19 cellular contexts compared by ENCODE assay signal in genomic region chr4:78542373-78542772, GRCh38. TPM values are rescaled to one million over a fixed set of nuclear protein-coding genes. Genes with fewer than 3 reads are reported as not detected.
DNase-seq lines count a peak whose midpoint lies in the region; ATAC-seq and TF ChIP-seq lines count a peak whose summit lies in the region.
"Had no signal": no experiment of that assay in that cellular context is flagged by ENCODE, and none has a peak within 500 bp of the region (broad histone marks: within the 10 kb centered on the region; RNA-seq: fewer than 3 reads in every experiment).

No MANE protein-coding gene starts in this region.

- peak overlapping the region; percentile 80 for H3K27ac ChIP-seq in HCT116 (ENCODE audit: low read depth, low read length)
- H3K27ac ChIP-seq in upper lobe of left lung = no peak overlapping the region
- H3K27ac ChIP-seq: spleen, thyroid gland had no signal

- TF ChIP-seq CTCF in HCT116 (IDR thresholded peaks at IDR 0.05 in 2 of 3, conservative IDR thresholded peaks at IDR 0.05 in 1 of 3; ENCODE audit: borderline replicate concordance in 1 of 3, insufficient read depth in 1 of 3, low read depth in 2 of 3, low read length in 2 of 3) (no peak), fibroblast of the aortic adventitia (IDR thresholded peaks at IDR 0.05; ENCODE audit: insufficient read depth, low read length) (no peak), upper lobe of left lung (IDR thresholded peaks at IDR 0.05) (no peak)

- H3K4me2 ChIP-seq in HCT116 (ENCODE audit: low read length) = peak overlapping the region; percentile 64; the same call in 1 of the 2 replicates

- peak overlapping the region; percentile 56; the same call in 1 of the 2 replicates for H3K9ac ChIP-seq in HCT116 (ENCODE audit: low read length)

- no peaks in the 10 kb centered on the region for H3K9me3 Mint-ChIP-seq in activated CD4-positive, alpha-beta T cell treated with anti-CD3 and anti-CD28 coated beads, Interleukin-2, amount 10 ng/mL, durations not matched to agents 24 days and 14 days
- H3K9me3 Mint-ChIP-seq: activated B cell treated with CpG ODN at 0.5 μM for 24 hours; dendritic cell treated with granulocyte-macrophage colony-stimulating factor and Interleukin-4, amounts not matched to agents 40 ng/mL and 50 ng/mL, for 4 days; T-helper 1 cell treated with Interleukin-12 subunit alpha and Interleukin-12 subunit beta and Interleukin-4 antibody, amounts not matched to agents 30 μg/mL and 1 μg/mL, for 36 hours had no signal

- ATAC-seq in HCT116 (no peak), upper lobe of left lung (ENCODE audit: low FRiP score in 2 of 2) (peak; percentile 22 to 65), GM21737 (IDR thresholded peaks at IDR 0.05; ENCODE audit: unreplicated experiment) (no peak)
- ATAC-seq: naive thymus-derived CD8-positive, alpha-beta T cell had no signal

- H3K79me2 ChIP-seq in HCT116 (ENCODE audit: insufficient read depth, low read length) = no peaks in the 10 kb centered on the region

- no peak for DNase-seq in HCT116 (ENCODE audit: low read depth, low spot score)
- DNase-seq in amniotic epithelial cell (ENCODE audit: low read depth) = peak; percentile 69
- DNase-seq in fibroblast of the aortic adventitia (ENCODE audit: low read depth) = peak; percentile 58
- DNase-seq in upper lobe of left lung = no peak
- DNase-seq in NCI-H524 treated with DMSO at 0.1 percent for 48 hours (lab: John Stamatoyannopoulos, UW) = no peak
- no peak for DNase-seq in activated naive CD4-positive, alpha-beta T cell treated with anti-CD3 and anti-CD28 coated beads, Interleukin-2, amount 50 U/mL, for 16 hours
- DNase-seq in activated CD4-positive, alpha-beta T cell treated with anti-CD3 and anti-CD28 coated beads, Interleukin-2, amount 10 ng/mL, durations not matched to agents 24 days and 14 days = no peak
- DNase-seq: activated B cell treated with CpG ODN at 0.5 μM for 24 hours; activated effector memory CD4-positive, alpha-beta T cell treated with anti-CD3 and anti-CD28 coated beads, Interleukin-2, amount 50 U/mL, for 16 hours; C1 segment of cervical spinal cord; erythroblast; naive thymus-derived CD8-positive, alpha-beta T cell; NCI-H2171; SHP77; spleen; thyroid gland had no signal

- H4K20me1 ChIP-seq in HCT116 (ENCODE audit: insufficient read depth) = no peaks in the 10 kb centered on the region

- H3K27me3 Mint-ChIP-seq in activated CD4-positive, alpha-beta T cell treated with anti-CD3 and anti-CD28 coated beads, Interleukin-2, amount 10 ng/mL, durations not matched to agents 24 days and 14 days = peaks cover 33% of the 10 kb centered on the region

- no peaks in the 10 kb centered on the region for H3K4me1 Mint-ChIP-seq in activated CD4-positive, alpha-beta T cell treated with anti-CD3 and anti-CD28 coated beads, Interleukin-2, amount 10 ng/mL, durations not matched to agents 24 days and 14 days
- H3K4me1 Mint-ChIP-seq: naive thymus-derived CD8-positive, alpha-beta T cell had no signal

- no peak for TF ChIP-seq RAD21 in HCT116 (IDR thresholded peaks at IDR 0.05; ENCODE audit: low read depth)

- intact Hi-C loops in HCT116 (cut with micrococcal nuclease) = no loop called here
- intact Hi-C loops in activated CD4-positive, alpha-beta T cell treated with anti-CD3 and anti-CD28 coated beads, Interleukin-2, amount 10 ng/mL, durations not matched to agents 24 days and 14 days (cut with micrococcal nuclease) = no loop called here

- H3K4me3 ChIP-seq in HCT116 (replicated peaks in 1 of 2; ENCODE audit: low read depth in 1 of 2, low read length in 2 of 2) (no peak overlapping the region), fibroblast of the aortic adventitia (ENCODE audit: low read depth, low read length) (no peak overlapping the region), upper lobe of left lung (no peak overlapping the region)
- H3K4me3 ChIP-seq: spleen, thyroid gland had no signal

- H3K27ac Mint-ChIP-seq in activated CD4-positive, alpha-beta T cell treated with anti-CD3 and anti-CD28 coated beads, Interleukin-2, amount 10 ng/mL, durations not matched to agents 24 days and 14 days = no peak overlapping the region
- H3K27ac Mint-ChIP-seq: activated B cell treated with CpG ODN at 0.5 μM for 24 hours; dendritic cell treated with granulocyte-macrophage colony-stimulating factor and Interleukin-4, amounts not matched to agents 40 ng/mL and 50 ng/mL, for 4 days; naive thymus-derived CD8-positive, alpha-beta T cell; T-helper 1 cell treated with Interleukin-12 subunit alpha and Interleukin-12 subunit beta and Interleukin-4 antibody, amounts not matched to agents 30 μg/mL and 1 μg/mL, for 36 hours had no signal

- TF ChIP-seq EP300 in upper lobe of left lung (IDR thresholded peaks at IDR 0.05) = no peak

- H3K9me3 ChIP-seq in HCT116 (ENCODE audit: control insufficient read depth in 1 of 2, insufficient read depth in 1 of 2, low read depth in 1 of 2, low read length in 2 of 2) (no peaks in the 10 kb centered on the region), upper lobe of left lung (no peaks in the 10 kb centered on the region)
- H3K9me3 ChIP-seq: spleen, thyroid gland had no signal

- H3K4me3 Mint-ChIP-seq in activated CD4-positive, alpha-beta T cell treated with anti-CD3 and anti-CD28 coated beads, Interleukin-2, amount 10 ng/mL, durations not matched to agents 24 days and 14 days = no peak overlapping the region
- H3K4me3 Mint-ChIP-seq: activated B cell treated with CpG ODN at 0.5 μM for 24 hours; dendritic cell treated with granulocyte-macrophage colony-stimulating factor and Interleukin-4, amounts not matched to agents 40 ng/mL and 50 ng/mL, for 4 days; naive thymus-derived CD8-positive, alpha-beta T cell; T-helper 1 cell treated with Interleukin-12 subunit alpha and Interleukin-12 subunit beta and Interleukin-4 antibody, amounts not matched to agents 30 μg/mL and 1 μg/mL, for 36 hours had no signal

- H3K4me1 ChIP-seq in HCT116 (ENCODE audit: control insufficient read depth in 1 of 2, insufficient read depth in 2 of 2, low read length in 2 of 2) (peaks cover 42 to 48% of the 10 kb centered on the region in 2 experiments), upper lobe of left lung (peaks cover 3 to 11% (median 5%) of the 10 kb centered on the region in 4 donors)
- H3K4me1 ChIP-seq: spleen, thyroid gland had no signal

- TF ChIP-seq POLR2A in HCT116 (IDR thresholded peaks at IDR 0.05; ENCODE audit: borderline replicate concordance, extremely low read depth, insufficient read depth, insufficient read length) = no peak
- TF ChIP-seq POLR2A in upper lobe of left lung (IDR thresholded peaks at IDR 0.05) = no peak

- H3K27me3 ChIP-seq in HCT116 (ENCODE audit: insufficient read depth, low read length) = no peaks in the 10 kb centered on the region
- no peaks in the 10 kb centered on the region for H3K27me3 ChIP-seq in upper lobe of left lung
- H3K27me3 ChIP-seq: spleen, thyroid gland had no signal

- 74 to 82% methylated on average over 5 of the region's 5 CpGs for WGBS in upper lobe of left lung, 2 donors

- POLR2A ChIA-PET in HCT116 (lab: Charles Lee) = interaction anchor here (1.9 kb wide), 1 partner anchor 11 kb away, joined by 4 read pairs; no protein-coding TSS in a partner anchor

- BruUV-seq in HCT116 (replicated peaks; lab: Mats Ljungman, UMichigan) = no TSS peak

- CTCF ChIA-PET in HCT116 (lab: Charles Lee) = no interaction called here

- H2AFZ ChIP-seq in HCT116 (ENCODE audit: low read depth, low read length, poor library complexity, severe bottlenecking) = no peak overlapping the region

- RAD21 ChIA-PET in HCT116 (lab: Charles Lee; ENCODE audit: low non-redundant PET in 1 of 2, low total read pairs in 2 of 2, uncharacterized antibody in 2 of 2, unreplicated experiment in 2 of 2) = no interaction called here

- no peaks in the 10 kb centered on the region for H3K9me2 ChIP-seq in HCT116 (ENCODE audit: insufficient read depth)

- H3K36me3 Mint-ChIP-seq in activated CD4-positive, alpha-beta T cell treated with anti-CD3 and anti-CD28 coated beads, Interleukin-2, amount 10 ng/mL, durations not matched to agents 24 days and 14 days (ENCODE audit: low read depth) = no peaks in the 10 kb centered on the region
- H3K36me3 Mint-ChIP-seq: naive thymus-derived CD8-positive, alpha-beta T cell had no signal

- peaks cover 0 to 5% of the 10 kb centered on the region in 2 experiments; a peak in 1 of 4 replicates for H3K36me3 ChIP-seq in HCT116 (ENCODE audit: control insufficient read depth in 1 of 2, insufficient read depth in 2 of 2, low read length in 2 of 2)
- H3K36me3 ChIP-seq in upper lobe of left lung = no peaks in the 10 kb centered on the region
- H3K36me3 ChIP-seq: spleen, thyroid gland had no signal

TF ChIP-seq in HCT116, 20 proteins besides CTCF, POLR2A, EP300 and RAD21:
- TF ChIP-seq ZFX (IDR thresholded peaks at IDR 0.05) (no peak), SRF (IDR thresholded peaks at IDR 0.05; ENCODE audit: low read depth) (no peak), CEBPB (IDR thresholded peaks at IDR 0.05; ENCODE audit: low read depth) (0 out of 2 replicates have a peak, but pooled peaks have one; percentile 34), EGR1 (IDR thresholded peaks at IDR 0.05; ENCODE audit: low read depth) (no peak), POLR2AphosphoS5 (IDR thresholded peaks at IDR 0.05; ENCODE audit: low read depth, low read length) (no peak), CBX3 (IDR thresholded peaks at IDR 0.05; ENCODE audit: low read depth) (no peak), SIN3A (IDR thresholded peaks at IDR 0.05; ENCODE audit: low read depth) (no peak), ATF3 (IDR thresholded peaks at IDR 0.05) (no peak)

RNA-seq across cellular contexts. Expression of gene ANXA3, which starts 9.2 kb away (rescaled TPM):
- total RNA-seq in HCT116 (2021; ENCODE audit: unreplicated experiment) = 158 TPM
- polyA plus RNA-seq in HCT116 (2012) = 112 and 134 TPM in 2 replicates
- 12.3 and 31.2 TPM in 2 replicates for total RNA-seq in fibroblast of the aortic adventitia (ENCODE audit: low replicate concordance)
- total RNA-seq in upper lobe of left lung = 100 to 1,000 TPM; 113 to 484 (median 269) TPM
- total RNA-seq in activated CD4-positive, alpha-beta T cell treated with anti-CD3 and anti-CD28 coated beads, Interleukin-2, amount 10 ng/mL, durations not matched to agents 24 days and 14 days = 1.9 TPM in 2 replicates
- total RNA-seq: naive thymus-derived CD8-positive, alpha-beta T cell had no signal
- polyA plus RNA-seq: naive thymus-derived CD8-positive, alpha-beta T cell had no signal

Comparison
In these comparisons a context has a peak if more than half of its experiments do, and no peak if none do; other contexts are left out.
1. ATAC-seq: peak in upper lobe of left lung (2 of 2); none in HCT116 (single experiment) and GM21737 (single experiment).
2. DNase-seq: peak in amniotic epithelial cell (single experiment) and fibroblast of the aortic adventitia (single experiment); none in HCT116 (single experiment), upper lobe of left lung (0 of 2), NCI-H524 treated with DMSO at 0.1 percent for 48 hours (single experiment), activated naive CD4-positive, alpha-beta T cell treated with anti-CD3 and anti-CD28 coated beads, Interleukin-2, amount 50 U/mL, for 16 hours (single experiment) and activated CD4-positive, alpha-beta T cell treated with anti-CD3 and anti-CD28 coated beads, Interleukin-2, amount 10 ng/mL, durations not matched to agents 24 days and 14 days (single experiment).